ENCODE assay signal across 31 cellular contexts in the genomic region with DNA sequence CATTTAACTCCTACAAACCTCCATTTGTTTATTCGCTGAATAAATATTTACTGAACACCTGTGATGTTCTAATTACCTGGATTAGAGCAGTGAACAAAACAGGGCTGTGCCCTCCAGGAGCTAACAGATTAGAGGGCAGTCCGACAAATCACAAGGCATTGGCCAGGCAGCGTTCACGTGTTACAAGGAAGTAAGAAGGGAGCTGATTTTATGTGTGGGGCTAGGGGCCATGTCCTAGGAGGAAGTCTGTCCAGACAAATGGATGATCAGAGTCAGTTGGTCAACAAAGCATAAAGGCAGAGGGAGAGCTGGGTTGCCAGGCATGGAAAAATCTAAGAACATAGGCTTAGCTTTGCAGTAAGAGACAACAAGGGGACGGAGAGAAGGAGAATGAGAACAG.
"Had no signal": no experiment of that assay in that cellular context is flagged by ENCODE, and none has a peak within 500 bp of the region (broad histone marks: within the 10 kb centered on the region; RNA-seq: fewer than 3 reads in every experiment).

No MANE protein-coding gene starts in this region.

- H3K36me3 Mint-ChIP-seq: activated naive CD8-positive, alpha-beta T cell had no signal

- H3K9me3 ChIP-seq: adrenal gland, body of pancreas, esophagus squamous epithelium had no signal

- ATAC-seq: activated CD4-positive, CD25-positive, alpha-beta regulatory T cell treated with anti-CD3 and anti-CD28 coated beads, Interleukin-2, amount 50 U/mL, for 24 hours; activated CD8-positive, alpha-beta T cell treated with anti-CD3 and anti-CD28 coated beads for 36 hours; activated T-cell treated with anti-CD3 and anti-CD28 coated beads, Interleukin-2, amount 50 U/mL, for 4 hours; activated T-helper 17 cell treated with anti-CD3 and anti-CD28 coated beads, Interleukin-2, amount 50 U/mL, for 72 hours; body of pancreas; effector memory CD8-positive, alpha-beta T cell had no signal

- H3K27ac Mint-ChIP-seq: activated B cell treated with CpG ODN at 0.5 μM for 24 hours; activated CD8-positive, alpha-beta T cell treated with anti-CD3 and anti-CD28 coated beads for 36 hours; activated naive CD8-positive, alpha-beta T cell; activated T-helper 17 cell treated with anti-CD3 and anti-CD28 coated beads, Interleukin-2, amount 50 U/mL, for 72 hours; effector memory CD8-positive, alpha-beta T cell; T-helper 1 cell treated with Interleukin-12 subunit alpha and Interleukin-12 subunit beta and Interleukin-4 antibody, amounts not matched to agents 30 μg/mL and 1 μg/mL, for 36 hours; T-helper 2 cell treated with Interferon-gamma antibody and Interleukin-4, amounts not matched to agents 5 μg/mL and 100 μg/mL, for 36 hours had no signal

- H3K27me3 ChIP-seq: adrenal gland had no signal

- H3K4me3 Mint-ChIP-seq: activated B cell treated with CpG ODN at 0.5 μM for 24 hours; activated CD8-positive, alpha-beta T cell treated with anti-CD3 and anti-CD28 coated beads for 36 hours; activated naive CD8-positive, alpha-beta T cell; activated T-cell treated with anti-CD3 and anti-CD28 coated beads, Interleukin-2, amount 50 U/mL, for 4 hours; activated T-helper 17 cell treated with anti-CD3 and anti-CD28 coated beads, Interleukin-2, amount 50 U/mL, for 72 hours; T-helper 1 cell treated with Interleukin-12 subunit alpha and Interleukin-12 subunit beta and Interleukin-4 antibody, amounts not matched to agents 30 μg/mL and 1 μg/mL, for 36 hours; T-helper 2 cell treated with Interferon-gamma antibody and Interleukin-4, amounts not matched to agents 5 μg/mL and 100 μg/mL, for 36 hours had no signal

- H3K27me3 Mint-ChIP-seq: activated CD8-positive, alpha-beta T cell treated with anti-CD3 and anti-CD28 coated beads for 36 hours had no signal

- DNase-seq: activated B cell treated with CpG ODN at 0.5 μM for 24 hours; activated CD4-positive, alpha-beta T cell treated with anti-CD3 and anti-CD28 coated beads for 48 hours; activated CD4-positive, alpha-beta T cell treated with anti-CD3 and anti-CD28 coated beads, Interleukin-2, amount 50 U/mL, for 1 hour; activated CD4-positive, alpha-beta T cell treated with anti-CD3 and anti-CD28 coated beads, Interleukin-2, amount 50 U/mL, for 48 hours; activated CD8-positive, alpha-beta memory T cell treated with anti-CD3 and anti-CD28 coated beads for 24 hours; activated CD8-positive, alpha-beta T cell treated with anti-CD3 and anti-CD28 coated beads for 36 hours; activated effector memory CD4-positive, alpha-beta T cell treated with Interleukin-2 at 50 U/mL for 16 hours; activated gamma-delta T cell treated with Interleukin-2 at 50 U/mL for 16 hours; activated naive CD4-positive, alpha-beta T cell treated with anti-CD3 and anti-CD28 coated beads, Interleukin-2, amount 50 U/mL, for 16 hours; activated naive CD4-positive, alpha-beta T cell treated with Interleukin-2 at 50 U/mL for 16 hours; activated T-cell treated with anti-CD3 and anti-CD28 coated beads, Interleukin-2, amount 50 U/mL, for 4 hours; adrenal gland; amygdala; aorta; body of pancreas; caudate nucleus; cortex of kidney; dermis blood vessel endothelial cell; effector CD4-positive, alpha-beta T cell; effector memory CD8-positive, alpha-beta T cell; esophagus squamous epithelium; foreskin melanocyte; head of caudate nucleus; T1000; WERI-Rb-1 had no signal

- H3K36me3 ChIP-seq: adrenal gland, esophagus squamous epithelium, WERI-Rb-1 had no signal

- H3K9me3 Mint-ChIP-seq: activated B cell treated with CpG ODN at 0.5 μM for 24 hours; activated CD8-positive, alpha-beta T cell treated with anti-CD3 and anti-CD28 coated beads for 36 hours; activated T-cell treated with anti-CD3 and anti-CD28 coated beads, Interleukin-2, amount 50 U/mL, for 4 hours; effector memory CD8-positive, alpha-beta T cell; T-helper 1 cell treated with Interleukin-12 subunit alpha and Interleukin-12 subunit beta and Interleukin-4 antibody, amounts not matched to agents 30 μg/mL and 1 μg/mL, for 36 hours; T-helper 2 cell treated with Interferon-gamma antibody and Interleukin-4, amounts not matched to agents 5 μg/mL and 100 μg/mL, for 36 hours had no signal

- H3K27ac ChIP-seq: adrenal gland, body of pancreas, epithelial cell of prostate, esophagus squamous epithelium, WERI-Rb-1 had no signal

- H3K4me1 ChIP-seq: adrenal gland, body of pancreas had no signal

- H3K4me3 ChIP-seq: adrenal gland, body of pancreas, esophagus squamous epithelium had no signal
